In genomic region chr7:149209518-149210269, GRCh38 we compare ENCODE assay signal across 8 cellular contexts. TPM values are rescaled to one million over a fixed set of nuclear protein-coding genes. Genes with fewer than 3 reads are reported as not detected.
DNase-seq lines count a peak whose midpoint lies in the region; ATAC-seq lines count a peak whose summit lies in the region.

No MANE protein-coding gene starts in this region.

- no peaks in the 10 kb centered on the region for H3K9me3 Mint-ChIP-seq in activated T-helper 17 cell treated with anti-CD3 and anti-CD28 coated beads, Interleukin-2, amount 50 U/mL, for 72 hours

- H3K36me3 Mint-ChIP-seq in activated T-helper 17 cell treated with anti-CD3 and anti-CD28 coated beads, Interleukin-2, amount 50 U/mL, for 72 hours (ENCODE audit: low read depth): peaks cover 96% of the 10 kb centered on the region

- H3K27me3 Mint-ChIP-seq in activated T-helper 17 cell treated with anti-CD3 and anti-CD28 coated beads, Interleukin-2, amount 50 U/mL, for 72 hours: no peaks in the 10 kb centered on the region

- DNase-seq in DMS53 treated with DMSO at 0.1 percent for 48 hours (lab: John Stamatoyannopoulos, UW; ENCODE audit: unreplicated experiment) (peak; percentile 29), RPMI8226 (peak; percentile 57), hepatic stellate cell (ENCODE audit: low spot score) (peak; percentile 76), SK-N-DZ (ENCODE audit: low spot score) (no peak)
- DNase-seq in stimulated activated CD4-positive, alpha-beta T cell treated with anti-CD3 and anti-CD28 coated beads, Interleukin-4, amount 100 ng/mL, for 1 hour: peak; percentile 78

- peaks cover 24% of the 10 kb centered on the region for H3K4me1 Mint-ChIP-seq in activated T-helper 17 cell treated with anti-CD3 and anti-CD28 coated beads, Interleukin-2, amount 50 U/mL, for 72 hours

- ATAC-seq in HG02571 (IDR thresholded peaks at IDR 0.05; ENCODE audit: unreplicated experiment) (peak; percentile 56), HG02610 (IDR thresholded peaks at IDR 0.05; ENCODE audit: unreplicated experiment) (no peak)
- peak; percentile 83 for ATAC-seq in activated T-helper 17 cell treated with anti-CD3 and anti-CD28 coated beads, Interleukin-2, amount 50 U/mL, for 72 hours (replicated peaks)

- peak overlapping the region; percentile 79 for H3K4me3 Mint-ChIP-seq in activated T-helper 17 cell treated with anti-CD3 and anti-CD28 coated beads, Interleukin-2, amount 50 U/mL, for 72 hours

- peak overlapping the region; percentile 99 for H3K27ac Mint-ChIP-seq in activated T-helper 17 cell treated with anti-CD3 and anti-CD28 coated beads, Interleukin-2, amount 50 U/mL, for 72 hours

RNA-seq across cellular contexts. Expression of gene ZNF282, which starts 14.3 kb away (rescaled TPM):
- total RNA-seq in activated T-helper 17 cell treated with anti-CD3 and anti-CD28 coated beads, Interleukin-2, amount 50 U/mL, for 72 hours: 100 to 1,000 TPM; 103 to 105 TPM
- 15.7 and 20.7 TPM in 2 replicates for polyA plus RNA-seq in SK-N-DZ (2014; cell fraction: cytosol; rRNA removed)
- 17.6 and 21.2 TPM in 2 replicates for polyA plus RNA-seq in SK-N-DZ (2014; cell fraction: nucleus; rRNA removed)

RNA-seq across cellular contexts. Expression of gene ZNF212, which starts 29.8 kb away (rescaled TPM):
- total RNA-seq in activated T-helper 17 cell treated with anti-CD3 and anti-CD28 coated beads, Interleukin-2, amount 50 U/mL, for 72 hours: 10 to 100 TPM in 1 of 2 donors, 1 to 10 TPM in 1; 9.3 to 19.5 TPM
- polyA plus RNA-seq in SK-N-DZ (2014; cell fraction: cytosol; rRNA removed): 8.2 and 8.3 TPM in 2 replicates
- 11.1 and 15.4 TPM in 2 replicates for polyA plus RNA-seq in SK-N-DZ (2014; cell fraction: nucleus; rRNA removed)

RNA-seq across cellular contexts. Expression of gene ZNF783, which starts 52.3 kb away (rescaled TPM):
- total RNA-seq in activated T-helper 17 cell treated with anti-CD3 and anti-CD28 coated beads, Interleukin-2, amount 50 U/mL, for 72 hours: 10 to 100 TPM; 12.7 to 17.3 TPM
- polyA plus RNA-seq in SK-N-DZ (2014; cell fraction: cytosol; rRNA removed): 7.7 and 11.0 TPM in 2 replicates
- polyA plus RNA-seq in SK-N-DZ (2014; cell fraction: nucleus; rRNA removed): 25.7 and 30.0 TPM in 2 replicates
